Comparison of ENCODE assay signal across 31 cellular contexts in genomic region chr20:5877128-5877527, GRCh38. TPM values are rescaled to one million over a fixed set of nuclear protein-coding genes. Genes with fewer than 3 reads are reported as not detected.
"Had no signal": no experiment of that assay in that cellular context is flagged by ENCODE, and none has a peak within 500 bp of the region (broad histone marks: within the 10 kb centered on the region; RNA-seq: fewer than 3 reads in every experiment).

No MANE protein-coding gene starts in this region.

- H3K9me3 ChIP-seq: sigmoid colon, vagina had no signal

- H2AFZ ChIP-seq: parathyroid adenoma had no signal

- ATAC-seq: esophagus mucosa; heart left ventricle; left colon; naive thymus-derived CD8-positive, alpha-beta T cell; psoas muscle; stimulated activated memory B cell treated with anti-CD40 and anti-IgM and Interleukin-4, amounts not matched to agents 10 μg/mL and 1 μg/mL and 100 μg/mL, for 72 hours; stimulated activated naive CD8-positive, alpha-beta T cell treated with anti-CD3 and anti-CD28 coated beads, Interleukin-15, amount 100 ng/mL, for 72 hours; T-helper 17 cell had no signal

- H3K36me3 ChIP-seq: heart left ventricle, sigmoid colon, upper lobe of left lung, vagina had no signal

- H3K27ac ChIP-seq: heart left ventricle, parathyroid adenoma, psoas muscle, sigmoid colon, upper lobe of left lung, vagina had no signal

- DNase-seq: activated CD4-positive, alpha-beta T cell treated with anti-CD3 and anti-CD28 coated beads, Interleukin-2, amount 50 U/mL, for 1 hour; activated CD4-positive, CD25-positive, alpha-beta regulatory T cell treated with anti-CD3 and anti-CD28 coated beads, Interleukin-2, amount 50 U/mL, for 72 hours; activated effector memory CD4-positive, alpha-beta T cell treated with Interleukin-2 at 50 U/mL for 16 hours; activated naive CD4-positive, alpha-beta T cell treated with anti-CD3 and anti-CD28 coated beads for 36 hours; activated T-cell treated with anti-CD3 and anti-CD28 coated beads for 4 hours; activated T-cell treated with anti-CD3 and anti-CD28 coated beads, Interleukin-2, amount 50 U/mL, for 72 hours; amygdala; caudate nucleus; endodermal cell; foreskin fibroblast; heart left ventricle; hypothalamus; immature natural killer cell; kidney; left colon; naive thymus-derived CD8-positive, alpha-beta T cell; occipital lobe; psoas muscle; sigmoid colon; small intestine; stimulated activated CD4-positive, alpha-beta T cell treated with anti-CD3 and anti-CD28 coated beads, Interleukin-4, amount 100 ng/mL, for 24 hours; stimulated activated naive CD8-positive, alpha-beta T cell treated with anti-CD3 and anti-CD28 coated beads, Interleukin-15, amount 100 ng/mL, for 72 hours; substantia nigra; T-helper 17 cell; upper lobe of left lung had no signal

- H3K9ac ChIP-seq: parathyroid adenoma had no signal

- H3K27me3 ChIP-seq: heart left ventricle, sigmoid colon, upper lobe of left lung, vagina had no signal

- H3K4me3 ChIP-seq: heart left ventricle, psoas muscle, sigmoid colon, upper lobe of left lung, vagina had no signal

- H3K4me1 ChIP-seq: heart left ventricle, parathyroid adenoma, psoas muscle, sigmoid colon, vagina had no signal

- FAIRE-seq: kidney, small intestine had no signal

- H3K79me2 ChIP-seq: parathyroid adenoma had no signal

RNA-seq across cellular contexts. Expression of gene CHGB, which starts 34.2 kb away (rescaled TPM):
- total RNA-seq: activated naive CD4-positive, alpha-beta T cell treated with anti-CD3 and anti-CD28 coated beads for 36 hours; activated T-cell treated with anti-CD3 and anti-CD28 coated beads, Interleukin-2, amount 50 U/mL, for 72 hours; chondrocyte; naive thymus-derived CD8-positive, alpha-beta T cell had no signal
- polyA plus RNA-seq: immature natural killer cell; liver; naive thymus-derived CD8-positive, alpha-beta T cell had no signal
